In genomic region chr5:85479849-85480248, GRCh38 we compare ENCODE assay signal across 23 cellular contexts.
"Had no signal": no experiment of that assay in that cellular context is flagged by ENCODE, and none has a peak within 500 bp of the region (broad histone marks: within the 10 kb centered on the region; RNA-seq: fewer than 3 reads in every experiment).

No MANE protein-coding gene starts in this region.

- DNase-seq: KBM-7, MV-4-11, NCI-H1048, NCI-H1105, NCI-H1417, NCI-H1436 treated with DMSO at 0.1 percent for 48 hours, NCI-H1694, NCI-H187 treated with DMSO at 0.1 percent for 48 hours, NCI-H2081, NCI-H2107, NCI-H226, NCI-H446, NCI-H510A, NCI-H524 treated with DMSO at 0.1 percent for 48 hours, NCI-H69, NCI-H774, OCI-M1, PC-9, Peyer's patch, SHP77 treated with DMSO at 0.1 percent for 48 hours, SJCRH30 had no signal

- H3K4me1 ChIP-seq: Peyer's patch, SJCRH30 had no signal

- H3K4me2 ChIP-seq: PC-9 had no signal

- H3K27me3 ChIP-seq: Peyer's patch, SJCRH30 had no signal

- ATAC-seq: Right ventricle myocardium inferior, SK-N-SH treated with all-trans-retinoic acid at 6 μM for 48 hours had no signal

- H3K4me3 ChIP-seq: PC-9, Peyer's patch, SJCRH30 had no signal

- H3K9me3 ChIP-seq: Peyer's patch had no signal

- H2AFZ ChIP-seq: PC-9 had no signal

- H3K27ac ChIP-seq: PC-9, Peyer's patch, SJCRH30 had no signal

- H3K36me3 ChIP-seq: Peyer's patch, SJCRH30 had no signal
